8 cellular contexts compared by ENCODE assay signal in the genomic region with DNA sequence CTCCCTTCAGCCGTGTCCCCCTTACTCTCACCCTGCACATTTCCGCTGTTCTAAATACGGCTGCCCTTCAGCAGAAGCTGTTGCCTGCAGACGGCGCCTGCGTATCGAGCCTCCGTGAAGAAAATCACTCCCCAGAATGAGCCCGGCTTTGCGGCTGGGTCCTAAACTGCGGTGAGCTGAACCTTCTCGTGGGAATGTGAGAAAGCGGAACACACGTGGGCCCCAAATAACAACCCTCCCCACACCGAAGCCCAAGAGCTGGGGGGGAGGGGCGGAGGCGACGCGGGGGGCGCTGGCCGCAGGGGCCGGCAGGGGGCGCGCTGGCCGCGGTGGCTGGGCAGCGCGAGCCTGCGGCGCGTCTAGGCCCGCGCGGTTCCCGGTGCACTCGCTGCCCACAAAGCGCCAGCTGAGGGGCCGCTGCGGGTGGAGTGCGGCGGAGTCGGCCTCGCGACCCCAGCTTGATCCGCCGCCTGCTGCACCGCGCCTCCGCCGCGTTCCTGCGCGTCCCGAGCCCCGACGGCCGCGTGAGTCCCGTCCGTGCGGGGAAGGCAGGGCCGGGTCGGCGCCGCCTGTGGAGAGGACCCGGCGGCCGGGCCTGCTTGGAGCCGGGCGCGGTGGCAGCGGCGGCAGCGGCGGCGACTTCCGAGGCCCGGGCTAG. TPM values are rescaled to one million over a fixed set of nuclear protein-coding genes. Genes with fewer than 3 reads are reported as not detected.
DNase-seq lines count a peak whose midpoint lies in the region; ATAC-seq and TF ChIP-seq lines count a peak whose summit lies in the region.

A gene with protein sequence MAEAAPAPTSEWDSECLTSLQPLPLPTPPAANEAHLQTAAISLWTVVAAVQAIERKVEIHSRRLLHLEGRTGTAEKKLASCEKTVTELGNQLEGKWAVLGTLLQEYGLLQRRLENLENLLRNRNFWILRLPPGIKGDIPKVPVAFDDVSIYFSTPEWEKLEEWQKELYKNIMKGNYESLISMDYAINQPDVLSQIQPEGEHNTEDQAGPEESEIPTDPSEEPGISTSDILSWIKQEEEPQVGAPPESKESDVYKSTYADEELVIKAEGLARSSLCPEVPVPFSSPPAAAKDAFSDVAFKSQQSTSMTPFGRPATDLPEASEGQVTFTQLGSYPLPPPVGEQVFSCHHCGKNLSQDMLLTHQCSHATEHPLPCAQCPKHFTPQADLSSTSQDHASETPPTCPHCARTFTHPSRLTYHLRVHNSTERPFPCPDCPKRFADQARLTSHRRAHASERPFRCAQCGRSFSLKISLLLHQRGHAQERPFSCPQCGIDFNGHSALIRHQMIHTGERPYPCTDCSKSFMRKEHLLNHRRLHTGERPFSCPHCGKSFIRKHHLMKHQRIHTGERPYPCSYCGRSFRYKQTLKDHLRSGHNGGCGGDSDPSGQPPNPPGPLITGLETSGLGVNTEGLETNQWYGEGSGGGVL (plus strand): TSS at position 382 of the 658 bp plus-strand sequence. CDS start 290 bp downstream, outside the sequence.

- H3K27ac ChIP-seq in GM23338 (ENCODE audit: low read depth) (peak within 1 kb of the TSS; percentile 97), SJSA1 (peak within 1 kb of the TSS; percentile 59), gastroesophageal sphincter (peak within 1 kb of the TSS; percentile 87 to 95 (median 93)), testis (peak within 1 kb of the TSS; percentile 81 to 92)

- peak; percentile 41 for ATAC-seq in GM23338
- ATAC-seq in gastroesophageal sphincter, result peak; percentile 95

- no peak within 1 kb of the TSS for H2AFZ ChIP-seq in GM23338

- peak within 1 kb of the TSS; percentile 97 for H3K27ac Mint-ChIP-seq in GM23338

- peaks cover 56% of the 10 kb centered on the region for H3K4me1 Mint-ChIP-seq in GM23338

- 0 out of 2 replicates have a peak, but pooled peaks cover 7% of the 10 kb centered on the region for H3K9me3 ChIP-seq in SJSA1 (replicated peaks)
- H3K9me3 ChIP-seq in gastroesophageal sphincter, result no peaks in the 10 kb centered on the region
- no peaks in the 10 kb centered on the region for H3K9me3 ChIP-seq in testis

- H3K4me1 ChIP-seq in GM23338 (ENCODE audit: insufficient read depth) (peaks cover 28% of the 10 kb centered on the region), SJSA1 (replicated peaks) (peaks cover 15% of the 10 kb centered on the region), gastroesophageal sphincter (peaks cover 0 to 39% (median 3%) of the 10 kb centered on the region in 3 donors), testis (no peaks in the 10 kb centered on the region)

- H3K9me3 Mint-ChIP-seq in GM23338, result no peaks in the 10 kb centered on the region; the same call in 2 of the 3 replicates

- H3K4me2 ChIP-seq in GM23338, result peak within 1 kb of the TSS; percentile 86

- H3K79me2 ChIP-seq in GM23338 (replicated peaks; ENCODE audit: insufficient read depth), result peaks cover 61% of the 10 kb centered on the region

- H4K20me1 ChIP-seq in GM23338 (replicated peaks; ENCODE audit: insufficient read depth), result peaks cover 23% of the 10 kb centered on the region

- DNase-seq in GDM1 (lab: John Stamatoyannopoulos, UW) (peak; percentile 89), GM23338 (ENCODE audit: low spot score) (peak; percentile 82), LHCN-M2 (ENCODE audit: low read depth) (peak; percentile 79), SJSA1 (ENCODE audit: low read depth in 1 of 2, low spot score in 2 of 2) (peak; percentile 68 to 88), nucleus accumbens (lab: John Stamatoyannopoulos, UW) (peak in 54 of 56 donors; percentile 19 to 87 (median 72)), testis (peak; percentile 74)
- peak; percentile 81 for DNase-seq in activated naive CD4-positive, alpha-beta T cell treated with Interleukin-2 at 50 U/mL for 16 hours

- TF ChIP-seq CTCF in GM23338 (conservative IDR thresholded peaks at IDR 0.05; ENCODE audit: low read depth in 2 of 2) (peak; percentile 61 to 64), gastroesophageal sphincter (IDR thresholded peaks at IDR 0.05) (peak in 3 of 4 experiments; percentile 70 to 84 (median 72)), testis (IDR thresholded peaks at IDR 0.05) (peak; percentile 41 to 80 (median 75))

- H3K4me3 ChIP-seq in GM23338, result peak within 1 kb of the TSS; percentile 75
- H3K4me3 ChIP-seq in SJSA1, result peak within 1 kb of the TSS; percentile 98
- peak within 1 kb of the TSS; percentile 93 to 94 for H3K4me3 ChIP-seq in gastroesophageal sphincter
- H3K4me3 ChIP-seq in testis, result peak within 1 kb of the TSS; percentile 96

- peaks cover 19% of the 10 kb centered on the region for H3K27me3 Mint-ChIP-seq in GM23338 (ENCODE audit: insufficient read depth, low read depth, poor library complexity)

- H3K9me2 ChIP-seq in GM23338 (ENCODE audit: insufficient read depth), result no peaks in the 10 kb centered on the region

- TF ChIP-seq POLR2A in gastroesophageal sphincter (IDR thresholded peaks at IDR 0.05) (peak; percentile 65 to 74), testis (IDR thresholded peaks at IDR 0.05) (no peak)

- peak within 1 kb of the TSS; percentile 95 for H3K4me3 Mint-ChIP-seq in GM23338

- intact Hi-C loops in testis (cut with DNase I; ENCODE audit: low total_unique reads), result no loop called here

- H3K36me3 ChIP-seq in GM23338 (ENCODE audit: insufficient read depth), result peaks cover 7% of the 10 kb centered on the region
- H3K36me3 ChIP-seq in SJSA1, result peaks cover 17% of the 10 kb centered on the region
- H3K36me3 ChIP-seq in gastroesophageal sphincter, result no peaks in the 10 kb centered on the region
- no peaks in the 10 kb centered on the region for H3K36me3 ChIP-seq in testis (ENCODE audit: low read depth, missing control alignments)

- 6% methylated on average over 3 of the region's 78 CpGs; no CpG with 5 or more reads in 1 of the 2 donors for WGBS in gastroesophageal sphincter (ENCODE audit: low coverage in 1 of 2), 2 donors
- WGBS in testis, 2 donors, result 0% methylated on average over 13 to 68 of the region's 78 CpGs

- H3K27me3 ChIP-seq in GM23338 (ENCODE audit: insufficient read depth) (no peaks in the 10 kb centered on the region), SJSA1 (replicated peaks) (no peaks in the 10 kb centered on the region), gastroesophageal sphincter (no peaks in the 10 kb centered on the region), testis (no peaks in the 10 kb centered on the region)

- H3F3A ChIP-seq in GM23338 (replicated peaks; ENCODE audit: low read depth), result peaks cover 15% of the 10 kb centered on the region

- no peak for TF ChIP-seq EP300 in gastroesophageal sphincter (IDR thresholded peaks at IDR 0.05)

- H3K36me3 Mint-ChIP-seq in GM23338 (ENCODE audit: low read depth), result peaks cover 37% of the 10 kb centered on the region

TF ChIP-seq in GM23338, 12 proteins besides CTCF, POLR2A, EP300 and RAD21:
- TF ChIP-seq CREB1 (CRISPR knock-in tag; IDR thresholded peaks at IDR 0.05; ENCODE audit: low read depth) (no peak), POLR2AphosphoS5 (IDR thresholded peaks at IDR 0.05; ENCODE audit: low read depth) (peak; percentile 59)

RNA-seq across cellular contexts. Expression of the gene that starts here (rescaled TPM):
- total RNA-seq in GM23338 (2014; rRNA removed; shearing (Covaris generic)), result 92.7 and 99.6 TPM in 2 replicates
- 18.2 and 20.7 TPM in 2 replicates for polyA plus RNA-seq in GM23338 (2016; fragmentation: Nextera tagmentation; extraction: Ambion mirVana)
- 14.9 and 17.1 TPM in 2 replicates for total RNA-seq in LHCN-M2 (2014; rRNA removed)
- polyA plus RNA-seq in LHCN-M2 (2012), result 6.1 TPM
- 5.6 and 12.3 TPM in 2 replicates for total RNA-seq in SJSA1 (2014; rRNA removed; shearing (Covaris generic))
- total RNA-seq in gastroesophageal sphincter, result 10 to 100 TPM; 16.8 to 24.4 (median 20.8) TPM
- 10 to 100 TPM; 25.3 to 35.3 TPM for total RNA-seq in testis
- 29.4 TPM for polyA plus RNA-seq in testis (ENCODE audit: insufficient read depth, low read depth, low replicate concordance)

Comparison
In these comparisons a context has a peak if more than half of its experiments do, and no peak if none do; other contexts are left out.
1. Peak in every context shown above with its lines: DNase-seq, ATAC-seq, H3K4me3 ChIP-seq and H3K27ac ChIP-seq.